ENCODE assay signal across 12 cellular contexts in the genomic region with DNA sequence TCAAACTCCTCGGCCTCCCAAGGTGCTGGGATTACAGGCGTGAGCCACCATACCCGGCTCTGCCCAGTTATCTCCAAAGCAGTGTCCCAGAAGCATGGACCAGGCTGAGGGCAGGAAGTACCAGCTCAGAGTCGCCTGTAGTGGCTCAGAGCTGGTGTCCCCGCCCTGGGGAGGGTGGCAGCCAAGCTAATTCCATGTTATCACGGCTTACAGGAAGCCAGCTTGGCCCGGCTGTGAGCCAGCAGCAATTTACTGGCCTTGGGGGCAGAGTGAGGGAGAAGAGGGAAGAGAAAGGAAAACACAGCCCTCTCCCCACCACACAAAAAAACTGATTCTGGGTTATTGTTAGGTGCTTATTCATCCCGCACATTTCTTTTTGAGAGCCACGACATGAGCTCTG.
DNase-seq lines count a peak whose midpoint lies in the region; ATAC-seq and TF ChIP-seq lines count a peak whose summit lies in the region.
"Had no signal": no experiment of that assay in that cellular context is flagged by ENCODE, and none has a peak within 500 bp of the region (broad histone marks: within the 10 kb centered on the region; RNA-seq: fewer than 3 reads in every experiment).

No MANE protein-coding gene starts in this region.

- peak overlapping the region; percentile 26 for H3K27ac Mint-ChIP-seq in dendritic cell treated with granulocyte-macrophage colony-stimulating factor and Interleukin-4, amounts not matched to agents 40 ng/mL and 50 ng/mL, for 4 days
- H3K27ac Mint-ChIP-seq: naive thymus-derived CD4-positive, alpha-beta T cell had no signal

- intact Hi-C loops in dendritic cell treated with granulocyte-macrophage colony-stimulating factor and Interleukin-4, amounts not matched to agents 40 ng/mL and 50 ng/mL, for 4 days (cut with micrococcal nuclease) = no loop called here
- intact Hi-C loops in uterus (cut with DNase I; ENCODE audit: low total_unique reads) = no loop called here

- H3K9me3 Mint-ChIP-seq in dendritic cell treated with granulocyte-macrophage colony-stimulating factor and Interleukin-4, amounts not matched to agents 40 ng/mL and 50 ng/mL, for 4 days = peaks cover 8% of the 10 kb centered on the region

- no peaks in the 10 kb centered on the region for H3K27me3 Mint-ChIP-seq in dendritic cell treated with granulocyte-macrophage colony-stimulating factor and Interleukin-4, amounts not matched to agents 40 ng/mL and 50 ng/mL, for 4 days
- H3K27me3 Mint-ChIP-seq: naive thymus-derived CD4-positive, alpha-beta T cell had no signal

- DNase-seq in NCI-H2081 (lab: John Stamatoyannopoulos, UW) (peak; percentile 60 to 83), NCI-H2081 treated with DMSO at 0.1 percent for 48 hours (lab: John Stamatoyannopoulos, UW) (no peak), lung microvascular endothelial cell (ENCODE audit: low read depth in 2 of 2) (peak; percentile 51 to 93), uterus (peak in 1 of 2 donors; percentile 47), HPDE6-E6E7 (ENCODE audit: extremely low spot score) (no peak)
- DNase-seq: naive thymus-derived CD4-positive, alpha-beta T cell; NCI-H1930; testis had no signal

- H3K4me3 Mint-ChIP-seq in dendritic cell treated with granulocyte-macrophage colony-stimulating factor and Interleukin-4, amounts not matched to agents 40 ng/mL and 50 ng/mL, for 4 days = no peak overlapping the region
- H3K4me3 Mint-ChIP-seq: naive thymus-derived CD4-positive, alpha-beta T cell had no signal

- H3K9me3 ChIP-seq in uterus = no peaks in the 10 kb centered on the region
- H3K9me3 ChIP-seq: SJSA1, testis had no signal

- no peak for TF ChIP-seq CTCF in uterus (IDR thresholded peaks at IDR 0.05)

- no peaks in the 10 kb centered on the region for H3K27me3 ChIP-seq in uterus
- H3K27me3 ChIP-seq: SJSA1, testis had no signal

- no peaks in the 10 kb centered on the region for H3K4me1 ChIP-seq in uterus

- H3K4me3 ChIP-seq in uterus = no peak overlapping the region
- H3K4me3 ChIP-seq: SJSA1, testis had no signal

- H3K36me3 ChIP-seq in uterus = no peaks in the 10 kb centered on the region
- H3K36me3 ChIP-seq: SJSA1 had no signal

- peaks cover 35% of the 10 kb centered on the region for H3K36me3 Mint-ChIP-seq in dendritic cell treated with granulocyte-macrophage colony-stimulating factor and Interleukin-4, amounts not matched to agents 40 ng/mL and 50 ng/mL, for 4 days (ENCODE audit: low read depth)
- H3K36me3 Mint-ChIP-seq: naive thymus-derived CD4-positive, alpha-beta T cell had no signal

- peak overlapping the region; percentile 25 to 74 for H3K27ac ChIP-seq in uterus
- H3K27ac ChIP-seq: SJSA1 had no signal

- TF ChIP-seq POLR2A in uterus (IDR thresholded peaks at IDR 0.05) = no peak

- no peak for ATAC-seq in HG03135 (IDR thresholded peaks at IDR 0.05; ENCODE audit: unreplicated experiment)
- no peak for ATAC-seq in HG02588 (IDR thresholded peaks at IDR 0.05; ENCODE audit: unreplicated experiment)
- ATAC-seq: naive thymus-derived CD4-positive, alpha-beta T cell had no signal

- H3K4me1 Mint-ChIP-seq in dendritic cell treated with granulocyte-macrophage colony-stimulating factor and Interleukin-4, amounts not matched to agents 40 ng/mL and 50 ng/mL, for 4 days (ENCODE audit: low read depth) = peaks cover 14% of the 10 kb centered on the region
- H3K4me1 Mint-ChIP-seq: naive thymus-derived CD4-positive, alpha-beta T cell had no signal

Comparison
In these comparisons a context has a peak if more than half of its experiments do, and no peak if none do; other contexts are left out.
1. DNase-seq: peak in NCI-H2081 (2 of 2) and lung microvascular endothelial cell (2 of 2); none in NCI-H2081 treated with DMSO at 0.1 percent for 48 hours (single experiment) and HPDE6-E6E7 (single experiment).